Comparison of ENCODE assay signal across 4 cellular contexts in genomic region chr16:70128844-70129243, GRCh38. TPM values are rescaled to one million over a fixed set of nuclear protein-coding genes. Genes with fewer than 3 reads are reported as not detected.
"Had no signal": no experiment of that assay in that cellular context is flagged by ENCODE, and none has a peak within 500 bp of the region (broad histone marks: within the 10 kb centered on the region; RNA-seq: fewer than 3 reads in every experiment).

No MANE protein-coding gene starts in this region.

RNA-seq across cellular contexts. Expression of gene CLEC18C, which starts 44.7 kb away (rescaled TPM):
- total RNA-seq: activated naive CD4-positive, alpha-beta T cell treated with anti-CD3 and anti-CD28 coated beads, Interleukin-2, amount 50 U/mL, for 72 hours; ascending aorta; chondrocyte had no signal
- polyA plus RNA-seq: cardiac muscle cell had no signal
